1 cellular context compared by ENCODE assay signal in the genomic region with DNA sequence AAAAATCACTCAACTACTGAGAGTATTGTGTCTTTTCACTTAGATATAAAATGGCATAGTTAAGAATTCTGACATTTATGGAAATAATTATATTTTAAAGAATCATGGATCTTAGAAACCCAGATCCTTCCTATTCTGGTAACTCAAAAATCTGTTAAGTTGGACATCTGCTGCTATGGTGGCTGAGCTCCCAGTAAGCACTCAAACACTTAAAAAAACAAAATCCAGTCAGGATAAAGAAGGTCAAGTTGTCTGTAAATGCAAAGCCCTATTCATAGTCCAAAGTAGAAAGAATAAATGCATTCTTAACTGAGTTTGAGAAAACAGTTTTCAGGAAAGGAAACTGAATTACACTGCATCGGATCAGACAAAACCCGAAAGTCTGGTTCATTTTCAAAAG.
TF ChIP-seq lines count a peak whose summit lies in the region.

No MANE protein-coding gene starts in this region.

TF ChIP-seq in SK-N-SH treated with all-trans-retinoic acid at 6 μM for 48 hours, 23 proteins besides CTCF, POLR2A, EP300 and RAD21 (continued from another document):
- TF ChIP-seq, protein P1, sequence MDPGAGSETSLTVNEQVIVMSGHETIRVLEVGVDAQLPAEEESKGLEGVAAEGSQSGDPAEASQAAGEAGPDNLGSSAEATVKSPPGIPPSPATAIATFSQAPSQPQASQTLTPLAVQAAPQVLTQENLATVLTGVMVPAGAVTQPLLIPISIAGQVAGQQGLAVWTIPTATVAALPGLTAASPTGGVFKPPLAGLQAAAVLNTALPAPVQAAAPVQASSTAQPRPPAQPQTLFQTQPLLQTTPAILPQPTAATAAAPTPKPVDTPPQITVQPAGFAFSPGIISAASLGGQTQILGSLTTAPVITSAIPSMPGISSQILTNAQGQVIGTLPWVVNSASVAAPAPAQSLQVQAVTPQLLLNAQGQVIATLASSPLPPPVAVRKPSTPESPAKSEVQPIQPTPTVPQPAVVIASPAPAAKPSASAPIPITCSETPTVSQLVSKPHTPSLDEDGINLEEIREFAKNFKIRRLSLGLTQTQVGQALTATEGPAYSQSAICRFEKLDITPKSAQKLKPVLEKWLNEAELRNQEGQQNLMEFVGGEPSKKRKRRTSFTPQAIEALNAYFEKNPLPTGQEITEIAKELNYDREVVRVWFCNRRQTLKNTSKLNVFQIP (CRISPR knock-in tag; IDR thresholded peaks at IDR 0.05; ENCODE audit: borderline replicate concordance, low read depth): no peak
- TF ChIP-seq TCF4 (CRISPR knock-in tag; IDR thresholded peaks at IDR 0.05; ENCODE audit: borderline replicate concordance) (peak; percentile 50), ZC3H10 (CRISPR knock-in tag; IDR thresholded peaks at IDR 0.05) (no peak), ESRRG (CRISPR knock-in tag; IDR thresholded peaks at IDR 0.05) (peak; percentile 21; the same call in 1 of the 2 replicates), ISL1 (CRISPR knock-in tag; IDR thresholded peaks at IDR 0.05) (peak; percentile 86), CSDC2 (CRISPR knock-in tag; IDR thresholded peaks at IDR 0.05) (no peak)
- TF ChIP-seq, protein P2, sequence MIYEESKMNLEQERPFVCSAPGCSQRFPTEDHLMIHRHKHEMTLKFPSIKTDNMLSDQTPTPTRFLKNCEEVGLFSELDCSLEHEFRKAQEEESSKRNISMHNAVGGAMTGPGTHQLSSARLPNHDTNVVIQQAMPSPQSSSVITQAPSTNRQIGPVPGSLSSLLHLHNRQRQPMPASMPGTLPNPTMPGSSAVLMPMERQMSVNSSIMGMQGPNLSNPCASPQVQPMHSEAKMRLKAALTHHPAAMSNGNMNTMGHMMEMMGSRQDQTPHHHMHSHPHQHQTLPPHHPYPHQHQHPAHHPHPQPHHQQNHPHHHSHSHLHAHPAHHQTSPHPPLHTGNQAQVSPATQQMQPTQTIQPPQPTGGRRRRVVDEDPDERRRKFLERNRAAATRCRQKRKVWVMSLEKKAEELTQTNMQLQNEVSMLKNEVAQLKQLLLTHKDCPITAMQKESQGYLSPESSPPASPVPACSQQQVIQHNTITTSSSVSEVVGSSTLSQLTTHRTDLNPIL (CRISPR knock-in tag; IDR thresholded peaks at IDR 0.05; ENCODE audit: low read depth): no peak
